In the genomic region with DNA sequence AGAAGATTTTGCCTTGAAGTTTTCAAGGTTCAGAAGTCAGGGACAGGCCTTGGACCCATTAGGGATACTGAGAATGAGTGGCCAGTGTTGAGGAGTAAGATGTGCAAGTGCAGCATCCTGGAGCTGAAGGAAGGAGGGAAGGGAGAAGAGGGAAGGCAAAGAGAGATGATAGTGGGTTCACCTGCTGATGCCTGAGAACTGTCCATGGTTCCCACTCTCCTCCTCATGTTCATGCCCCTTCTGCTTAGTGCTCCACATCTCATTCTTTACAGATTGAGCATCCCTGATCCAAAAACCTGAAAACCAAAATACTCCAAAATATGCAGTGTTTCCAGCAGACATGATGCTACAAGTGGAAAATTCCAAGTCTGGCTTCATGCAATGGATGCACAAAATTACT, we compare ENCODE assay signal across 1 cellular context.
TF ChIP-seq lines count a peak whose summit lies in the region.

No MANE protein-coding gene starts in this region.

TF ChIP-seq in SK-N-SH treated with all-trans-retinoic acid at 6 μM for 48 hours, 23 proteins besides CTCF, POLR2A, EP300 and RAD21 (continued from another document):
- TF ChIP-seq, protein P1, sequence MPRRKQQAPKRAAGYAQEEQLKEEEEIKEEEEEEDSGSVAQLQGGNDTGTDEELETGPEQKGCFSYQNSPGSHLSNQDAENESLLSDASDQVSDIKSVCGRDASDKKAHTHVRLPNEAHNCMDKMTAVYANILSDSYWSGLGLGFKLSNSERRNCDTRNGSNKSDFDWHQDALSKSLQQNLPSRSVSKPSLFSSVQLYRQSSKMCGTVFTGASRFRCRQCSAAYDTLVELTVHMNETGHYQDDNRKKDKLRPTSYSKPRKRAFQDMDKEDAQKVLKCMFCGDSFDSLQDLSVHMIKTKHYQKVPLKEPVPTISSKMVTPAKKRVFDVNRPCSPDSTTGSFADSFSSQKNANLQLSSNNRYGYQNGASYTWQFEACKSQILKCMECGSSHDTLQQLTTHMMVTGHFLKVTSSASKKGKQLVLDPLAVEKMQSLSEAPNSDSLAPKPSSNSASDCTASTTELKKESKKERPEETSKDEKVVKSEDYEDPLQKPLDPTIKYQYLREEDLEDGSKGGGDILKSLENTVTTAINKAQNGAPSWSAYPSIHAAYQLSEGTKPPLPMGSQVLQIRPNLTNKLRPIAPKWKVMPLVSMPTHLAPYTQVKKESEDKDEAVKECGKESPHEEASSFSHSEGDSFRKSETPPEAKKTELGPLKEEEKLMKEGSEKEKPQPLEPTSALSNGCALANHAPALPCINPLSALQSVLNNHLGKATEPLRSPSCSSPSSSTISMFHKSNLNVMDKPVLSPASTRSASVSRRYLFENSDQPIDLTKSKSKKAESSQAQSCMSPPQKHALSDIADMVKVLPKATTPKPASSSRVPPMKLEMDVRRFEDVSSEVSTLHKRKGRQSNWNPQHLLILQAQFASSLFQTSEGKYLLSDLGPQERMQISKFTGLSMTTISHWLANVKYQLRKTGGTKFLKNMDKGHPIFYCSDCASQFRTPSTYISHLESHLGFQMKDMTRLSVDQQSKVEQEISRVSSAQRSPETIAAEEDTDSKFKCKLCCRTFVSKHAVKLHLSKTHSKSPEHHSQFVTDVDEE (CRISPR knock-in tag; IDR thresholded peaks at IDR 0.05) = no peak
- TF ChIP-seq ZNF8 (CRISPR knock-in tag; IDR thresholded peaks at IDR 0.05) (no peak), RARB (CRISPR knock-in tag; IDR thresholded peaks at IDR 0.05) (no peak), ZFP30 (CRISPR knock-in tag; IDR thresholded peaks at IDR 0.05) (no peak), GLIS3 (CRISPR knock-in tag; IDR thresholded peaks at IDR 0.05) (no peak), ZFP3 (CRISPR knock-in tag; IDR thresholded peaks at IDR 0.05) (no peak), OSR1 (CRISPR knock-in tag; IDR thresholded peaks at IDR 0.05) (no peak), CSDC2 (CRISPR knock-in tag; IDR thresholded peaks at IDR 0.05) (no peak)
- TF ChIP-seq, protein P2, sequence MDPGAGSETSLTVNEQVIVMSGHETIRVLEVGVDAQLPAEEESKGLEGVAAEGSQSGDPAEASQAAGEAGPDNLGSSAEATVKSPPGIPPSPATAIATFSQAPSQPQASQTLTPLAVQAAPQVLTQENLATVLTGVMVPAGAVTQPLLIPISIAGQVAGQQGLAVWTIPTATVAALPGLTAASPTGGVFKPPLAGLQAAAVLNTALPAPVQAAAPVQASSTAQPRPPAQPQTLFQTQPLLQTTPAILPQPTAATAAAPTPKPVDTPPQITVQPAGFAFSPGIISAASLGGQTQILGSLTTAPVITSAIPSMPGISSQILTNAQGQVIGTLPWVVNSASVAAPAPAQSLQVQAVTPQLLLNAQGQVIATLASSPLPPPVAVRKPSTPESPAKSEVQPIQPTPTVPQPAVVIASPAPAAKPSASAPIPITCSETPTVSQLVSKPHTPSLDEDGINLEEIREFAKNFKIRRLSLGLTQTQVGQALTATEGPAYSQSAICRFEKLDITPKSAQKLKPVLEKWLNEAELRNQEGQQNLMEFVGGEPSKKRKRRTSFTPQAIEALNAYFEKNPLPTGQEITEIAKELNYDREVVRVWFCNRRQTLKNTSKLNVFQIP (CRISPR knock-in tag; IDR thresholded peaks at IDR 0.05; ENCODE audit: borderline replicate concordance, low read depth) = no peak
TF ChIP-seq in SK-N-SH treated with all-trans-retinoic acid at 6 μM for 48 hours: peak in this region for 0.
